Comparison of ENCODE assay signal across 8 cellular contexts in the genomic region with DNA sequence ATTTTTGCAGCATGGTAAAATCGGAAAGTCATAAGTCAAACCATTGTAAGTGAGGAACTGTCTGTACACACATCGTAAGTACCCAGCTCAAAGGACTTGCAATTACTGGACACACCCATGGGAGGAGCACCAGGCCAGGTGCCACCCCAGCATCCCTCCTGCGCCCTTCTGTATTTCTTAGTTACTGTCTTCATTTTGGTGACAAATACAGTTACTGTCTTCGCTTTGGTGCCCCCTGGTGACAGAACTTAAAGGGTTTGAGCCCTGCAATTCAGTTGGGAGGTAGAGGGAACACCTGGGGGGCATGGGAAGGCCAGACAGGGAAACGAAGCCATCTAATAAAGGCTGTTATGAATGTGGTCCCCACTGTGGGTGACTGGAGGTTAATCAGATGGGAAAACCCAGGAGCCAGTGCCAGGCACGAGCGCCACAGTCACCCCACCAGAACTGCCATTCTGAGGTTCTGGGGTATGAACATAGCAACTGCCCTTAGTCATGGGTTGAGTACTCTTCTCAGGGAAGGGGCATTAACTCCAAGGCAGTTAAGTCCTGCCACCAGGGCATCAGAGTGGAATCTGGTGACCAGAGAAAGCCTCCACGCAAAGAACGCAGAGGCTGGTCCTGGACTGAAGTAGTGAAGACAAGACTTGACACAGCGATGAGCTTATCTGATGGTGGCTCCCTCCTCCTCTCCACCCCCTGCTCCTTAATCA.
DNase-seq lines count a peak whose midpoint lies in the region; ATAC-seq lines count a peak whose summit lies in the region.

No MANE protein-coding gene starts in this region.

- DNase-seq in DMS114 treated with DMSO at 0.1 percent for 48 hours (lab: John Stamatoyannopoulos, UW; ENCODE audit: unreplicated experiment) = peak; percentile 13
- DNase-seq in HK-2 (ENCODE audit: unreplicated experiment) = peak; percentile 24
- peak; percentile 7 for DNase-seq in SKM-1 (lab: John Stamatoyannopoulos, UW; ENCODE audit: unreplicated experiment)
- DNase-seq in central memory CD4-positive, alpha-beta T cell = peak; percentile 10
- peak; percentile 5 for DNase-seq in myocyte (ENCODE audit: low read depth)
- DNase-seq in effector CD4-positive, alpha-beta T cell = no peak
- no peak for DNase-seq in NCI-H446 treated with DMSO at 0.1 percent for 48 hours (lab: John Stamatoyannopoulos, UW)

- ATAC-seq in GM21447 (IDR thresholded peaks at IDR 0.05; ENCODE audit: unreplicated experiment) = no peak

Comparison
In these comparisons a context has a peak if more than half of its experiments do, and no peak if none do; other contexts are left out.
1. DNase-seq: peak in DMS114 treated with DMSO at 0.1 percent for 48 hours (single experiment), HK-2 (single experiment), SKM-1 (single experiment), central memory CD4-positive, alpha-beta T cell (single experiment) and myocyte (single experiment); none in effector CD4-positive, alpha-beta T cell (single experiment) and NCI-H446 treated with DMSO at 0.1 percent for 48 hours (single experiment).